17 cellular contexts compared by ENCODE assay signal in the genomic region with DNA sequence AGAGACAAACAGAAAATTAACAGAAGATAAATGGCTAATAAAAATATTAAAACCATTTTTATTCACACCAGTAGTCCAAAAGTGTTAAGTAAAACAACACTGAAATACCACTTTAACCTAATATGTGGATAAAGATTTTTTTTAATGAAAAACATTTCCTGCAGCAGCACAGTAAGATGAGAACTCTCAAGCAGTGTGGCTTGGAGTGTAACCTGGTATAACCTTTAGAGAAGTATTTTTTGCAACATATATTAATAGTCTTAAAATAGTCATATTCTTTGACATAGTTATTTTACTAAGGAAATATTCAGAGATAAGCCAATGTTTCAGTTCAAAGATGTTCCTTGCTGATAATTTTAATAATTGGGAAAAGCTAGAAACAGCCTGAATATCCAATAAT.
DNase-seq lines count a peak whose midpoint lies in the region; ATAC-seq, FAIRE-seq and TF ChIP-seq lines count a peak whose summit lies in the region.
"Had no signal": no experiment of that assay in that cellular context is flagged by ENCODE, and none has a peak within 500 bp of the region (broad histone marks: within the 10 kb centered on the region; RNA-seq: fewer than 3 reads in every experiment).

No MANE protein-coding gene starts in this region.

- H3K4me3 Mint-ChIP-seq in chondrocyte (ENCODE audit: unreplicated experiment): no peak overlapping the region
- H3K4me3 Mint-ChIP-seq: CD4-positive, alpha-beta T cell had no signal

- intact Hi-C loops in psoas muscle (cut with DNase I): no loop called here

- no peaks in the 10 kb centered on the region for H3K36me3 Mint-ChIP-seq in chondrocyte (ENCODE audit: low read depth)

- peaks cover 50% of the 10 kb centered on the region for H3K4me1 Mint-ChIP-seq in chondrocyte (ENCODE audit: low read depth)

- peaks cover 30% of the 10 kb centered on the region for H3K4me1 ChIP-seq in psoas muscle
- H3K4me1 ChIP-seq: HAP-1 had no signal

- H3K27ac ChIP-seq in psoas muscle: peak overlapping the region; percentile 34
- H3K27ac ChIP-seq: C4-2B, GM23248, HL-60 had no signal

- H3K9me3 ChIP-seq in psoas muscle: no peaks in the 10 kb centered on the region
- H3K9me3 ChIP-seq: Caco-2, HAP-1 had no signal

- H3K4me3 ChIP-seq in psoas muscle: no peak overlapping the region
- H3K4me3 ChIP-seq: GM23248, HAP-1 had no signal

- H3K36me3 ChIP-seq in psoas muscle (ENCODE audit: insufficient read depth in 1 of 2, low read depth in 1 of 2): no peaks in the 10 kb centered on the region
- H3K36me3 ChIP-seq: HAP-1 had no signal

- H3K27me3 Mint-ChIP-seq in chondrocyte (ENCODE audit: low read depth): no peaks in the 10 kb centered on the region

- H3K27ac Mint-ChIP-seq in chondrocyte (ENCODE audit: unreplicated experiment): peak overlapping the region; percentile 73
- H3K27ac Mint-ChIP-seq: CD4-positive, alpha-beta T cell had no signal

- POLR2A ChIA-PET in GM10248 (lab: Yijun Ruan, JAX): no interaction called here

- no peaks in the 10 kb centered on the region for H3K27me3 ChIP-seq in psoas muscle (ENCODE audit: insufficient read depth in 3 of 3, low read length in 2 of 3)

- H3K9me3 Mint-ChIP-seq in chondrocyte (ENCODE audit: low read depth): peaks cover 12% of the 10 kb centered on the region
- H3K9me3 Mint-ChIP-seq: CD4-positive, alpha-beta T cell had no signal

- DNase-seq in chondrocyte (ENCODE audit: low spot score): no peak
- DNase-seq in psoas muscle: no peak
- no peak for DNase-seq in GM10248 (ENCODE audit: extremely low spot score)
- DNase-seq: AML-193; Caco-2; CD4-positive, alpha-beta T cell; GM23248 had no signal

- peak; percentile 48 for FAIRE-seq in endometrium (lab: Jason Lieb, UNC)
- FAIRE-seq: A204.1, D721Med, G401.6, GM19239 had no signal

- CTCF ChIA-PET in GM10248 (lab: Yijun Ruan, JAX): interaction anchor here (1.4 kb wide), 1 partner anchor 13 kb away, joined by 3 read pairs; no protein-coding TSS in a partner anchor

- ATAC-seq in psoas muscle: peak in 2 of 4 donors; percentile 35 to 40
- no peak for ATAC-seq in HG03442 (IDR thresholded peaks at IDR 0.05; ENCODE audit: unreplicated experiment)
- ATAC-seq in GM21390 (IDR thresholded peaks at IDR 0.05; ENCODE audit: unreplicated experiment): no peak

- TF ChIP-seq CTCF in chondrocyte (IDR thresholded peaks at IDR 0.05): no peak
- no peak for TF ChIP-seq CTCF in psoas muscle (IDR thresholded peaks at IDR 0.05)
- no peak for TF ChIP-seq CTCF in GM10248 (IDR thresholded peaks at IDR 0.05; ENCODE audit: control extremely low read depth, extremely low read depth, low read depth, missing control alignments)
